ENCODE assay signal across 8 cellular contexts in genomic region chr4:68373513-68373912, GRCh38. TPM values are rescaled to one million over a fixed set of nuclear protein-coding genes. Genes with fewer than 3 reads are reported as not detected.
DNase-seq lines count a peak whose midpoint lies in the region; ATAC-seq and TF ChIP-seq lines count a peak whose summit lies in the region.

No MANE protein-coding gene starts in this region.

- no peak for TF ChIP-seq POLR2A in transverse colon (IDR thresholded peaks at IDR 0.05)

- CTCF ChIA-PET in SK-N-SH (lab: Yijun Ruan, JAX): interaction anchor here (5.8 kb wide), 1 partner anchor 101 kb away, joined by 90 read pairs; no protein-coding TSS in a partner anchor

- H4K20me1 ChIP-seq in SK-N-SH (ENCODE audit: insufficient read depth): no peaks in the 10 kb centered on the region

- H3F3A ChIP-seq in SK-N-SH (replicated peaks; ENCODE audit: insufficient read depth): peaks cover 4% of the 10 kb centered on the region

- in situ Hi-C loops in transverse colon (cut with MboI; ENCODE audit: low pct_ligation_motif_present in 1 of 4, low pct_unique_long_range_greater_than_20kb in 1 of 4, low sequenced_read_pairs in 3 of 4): loop anchor here in 2 of 4 donors (10.0 kb wide), 1 partner anchor 99 kb away; no protein-coding TSS in a partner anchor

- DNase-seq in Daoy (ENCODE audit: low read depth): peak; percentile 64
- peak; percentile 54 for DNase-seq in SK-N-SH
- peak; percentile 19 for DNase-seq in activated naive CD8-positive, alpha-beta T cell treated with anti-CD3 and anti-CD28 coated beads, Interleukin-2, amount 50 U/mL, for 16 hours (ENCODE audit: low read depth, low spot score)
- DNase-seq in glutamatergic neuron: peak; percentile 80
- DNase-seq in omental fat pad (ENCODE audit: low spot score): peak; percentile 46
- peak; percentile 59 for DNase-seq in transverse colon
- DNase-seq in NCI-H2081 treated with DMSO at 0.1 percent for 48 hours (lab: John Stamatoyannopoulos, UW): no peak

- 34% methylated on average over 16 of the region's 16 CpGs for WGBS in SK-N-SH (ENCODE audit: low lambda C conversion rate)
- whole genome bisulfite sequencing in transverse colon (ENCODE audit: low coverage in 1 of 2), 2 donors: 52 to 58% methylated on average over 13 to 16 of the region's 16 CpGs

- H2AFZ ChIP-seq in SK-N-SH (ENCODE audit: low read depth): peak overlapping the region; percentile 73; the same call in 1 of the 2 replicates

- H3K27ac ChIP-seq in SK-N-SH (ENCODE audit: low read depth in 2 of 2, low read length in 1 of 2): no peak overlapping the region
- peak overlapping the region in 1 of 4 donors; percentile 18 for H3K27ac ChIP-seq in transverse colon

- peak overlapping the region; percentile 80 for H3K4me3 Mint-ChIP-seq in glutamatergic neuron (ENCODE audit: unreplicated experiment)

- H3K4me1 ChIP-seq in SK-N-SH (ENCODE audit: control insufficient read depth in 1 of 2, insufficient read depth in 2 of 2, low read depth in 1 of 2, low read length in 1 of 2) (no peaks in the 10 kb centered on the region; a peak in 1 of 4 replicates), transverse colon (no peaks in the 10 kb centered on the region)

- no peaks in the 10 kb centered on the region for H3K9me2 ChIP-seq in SK-N-SH

- H3K4me1 Mint-ChIP-seq in glutamatergic neuron (ENCODE audit: low read depth, unreplicated experiment): peaks cover 12% of the 10 kb centered on the region

- POLR2A ChIA-PET in SK-N-SH (lab: Yijun Ruan, JAX): no interaction called here

- intact Hi-C loops in transverse colon (cut with DNase I; ENCODE audit: low total_unique reads): no loop called here

- H3K9me3 ChIP-seq in SK-N-SH: no peaks in the 10 kb centered on the region
- H3K9me3 ChIP-seq in transverse colon: no peaks in the 10 kb centered on the region

- H3K36me3 Mint-ChIP-seq in glutamatergic neuron (ENCODE audit: unreplicated experiment): no peaks in the 10 kb centered on the region

- no peak overlapping the region for H3K9ac ChIP-seq in SK-N-SH

- no peak for TF ChIP-seq RAD21 in SK-N-SH (IDR thresholded peaks at IDR 0.05; ENCODE audit: low read length)

- ATAC-seq in HG02610 (IDR thresholded peaks at IDR 0.05; ENCODE audit: unreplicated experiment) (peak; percentile 93), omental fat pad (ENCODE audit: low FRiP score) (peak; percentile 81)

- no peaks in the 10 kb centered on the region for H3K27me3 Mint-ChIP-seq in glutamatergic neuron (ENCODE audit: unreplicated experiment)

- TF ChIP-seq CTCF in SK-N-SH (IDR thresholded peaks at IDR 0.05): no peak
- no peak for TF ChIP-seq CTCF in glutamatergic neuron (IDR thresholded peaks at IDR 0.05; ENCODE audit: partially characterized antibody, unreplicated experiment)
- TF ChIP-seq CTCF in omental fat pad (IDR thresholded peaks at IDR 0.05): no peak
- no peak for TF ChIP-seq CTCF in transverse colon (IDR thresholded peaks at IDR 0.05)

- H3K79me2 ChIP-seq in SK-N-SH (ENCODE audit: insufficient read depth): no peaks in the 10 kb centered on the region

- H3K27ac Mint-ChIP-seq in glutamatergic neuron (ENCODE audit: unreplicated experiment): peak overlapping the region; percentile 83

- TF ChIP-seq EP300 in SK-N-SH (IDR thresholded peaks at IDR 0.05; ENCODE audit: borderline replicate concordance in 1 of 2, low read depth in 1 of 2, low read length in 1 of 2) (no peak), transverse colon (IDR thresholded peaks at IDR 0.05; ENCODE audit: low read depth) (no peak)

- no peak overlapping the region for H3K4me3 ChIP-seq in SK-N-SH (ENCODE audit: low read depth in 2 of 2, low read length in 1 of 2)
- H3K4me3 ChIP-seq in transverse colon: peak overlapping the region in 1 of 4 donors; percentile 23

- H3K4me2 ChIP-seq in SK-N-SH: no peak overlapping the region

- no peaks in the 10 kb centered on the region for H3K9me3 Mint-ChIP-seq in glutamatergic neuron (ENCODE audit: unreplicated experiment)

- peaks cover 5% of the 10 kb centered on the region; the same call in 1 of the 2 replicates for H3K27me3 ChIP-seq in SK-N-SH (ENCODE audit: insufficient read depth)
- no peaks in the 10 kb centered on the region for H3K27me3 ChIP-seq in transverse colon

- H3K36me3 ChIP-seq in SK-N-SH (replicated peaks in 1 of 2; ENCODE audit: control insufficient read depth in 1 of 2, insufficient read depth in 2 of 2, low read length in 1 of 2) (no peaks in the 10 kb centered on the region), transverse colon (no peaks in the 10 kb centered on the region)

TF ChIP-seq in SK-N-SH, 30 proteins besides CTCF, POLR2A, EP300 and RAD21:
- TF ChIP-seq SMC3 (IDR thresholded peaks at IDR 0.05; ENCODE audit: low read depth, low read length) (no peak), NRF1 (IDR thresholded peaks at IDR 0.05; ENCODE audit: low read depth, low read length) (no peak), GABPA (IDR thresholded peaks at IDR 0.05; ENCODE audit: low read depth) (peak; percentile 64)

RNA-seq across cellular contexts. Expression of gene YTHDC1, which starts 23.6 kb away (rescaled TPM):
- total RNA-seq in Daoy (2014; rRNA removed; shearing (Covaris generic)): 35.0 and 37.5 TPM in 2 replicates
- 21.0 and 31.3 TPM in 2 replicates for polyA plus RNA-seq in SK-N-SH (2012; rRNA removed)
- polyA plus RNA-seq in SK-N-SH (2012; cell fraction: cytosol; rRNA removed): 26.9 and 27.7 TPM in 2 replicates
- 49.1 and 84.9 TPM in 2 replicates for polyA plus RNA-seq in SK-N-SH (2012; cell fraction: nucleus; rRNA removed)
- 114 TPM for total RNA-seq in glutamatergic neuron (ENCODE audit: unreplicated experiment)
- total RNA-seq in omental fat pad: 10 to 100 TPM; 43.3 to 78.2 (median 60.9) TPM
- total RNA-seq in transverse colon: 100 to 1,000 TPM in 1 of 4 donors, 10 to 100 TPM in 3; 47.4 to 183 (median 82.7) TPM
